In genomic region chr11:72102631-72102945, GRCh38 we compare ENCODE assay signal across 9 cellular contexts. TPM values are rescaled to one million over a fixed set of nuclear protein-coding genes. Genes with fewer than 3 reads are reported as not detected.
DNase-seq lines count a peak whose midpoint lies in the region; ATAC-seq and TF ChIP-seq lines count a peak whose summit lies in the region.
"Had no signal": no experiment of that assay in that cellular context is flagged by ENCODE, and none has a peak within 500 bp of the region (broad histone marks: within the 10 kb centered on the region; RNA-seq: fewer than 3 reads in every experiment).

No MANE protein-coding gene starts in this region.

- ATAC-seq in GM19452 (IDR thresholded peaks at IDR 0.05; ENCODE audit: unreplicated experiment) = peak; percentile 8
- ATAC-seq in gastrocnemius medialis = no peak
- ATAC-seq in HG03280 (IDR thresholded peaks at IDR 0.05; ENCODE audit: unreplicated experiment) = no peak

- no peak for TF ChIP-seq POLR2A in gastrocnemius medialis (IDR thresholded peaks at IDR 0.05)

- POLR2A ChIA-PET in HEK293T (lab: Yijun Ruan, JAX) = interaction anchor here (0.6 to 1.0 kb wide), 2 partner anchors 10 to 37 kb away, joined by 3 to 4 read pairs; partner anchors contain the start of gene ANAPC15

- peak overlapping the region; percentile 91 for H3K27ac ChIP-seq in SJSA1
- peak overlapping the region; percentile 92 to 97 (median 93) for H3K27ac ChIP-seq in gastrocnemius medialis

- H3K36me3 ChIP-seq in SJSA1 = peaks cover 17% of the 10 kb centered on the region
- peaks cover 0 to 16% of the 10 kb centered on the region in 2 donors for H3K36me3 ChIP-seq in gastrocnemius medialis

- intact Hi-C loops in gastrocnemius medialis (cut with DNase I; ENCODE audit: low total_unique reads) = loop anchor here (2.0 to 10.0 kb wide), 3 partner anchors 174 to 332 kb away; partner anchors contain the start of genes CLPB, RNF121 and XNDC1N

- CTCF ChIA-PET in HEK293T (lab: Yijun Ruan, JAX) = no interaction called here

- TF ChIP-seq CTCF in fibroblast of pulmonary artery (IDR thresholded peaks at IDR 0.05; ENCODE audit: low read length, missing control alignments) (no peak), gastrocnemius medialis (IDR thresholded peaks at IDR 0.05 in 4 of 5, conservative IDR thresholded peaks at IDR 0.05 in 1 of 5) (no peak)

- H3K4me3 ChIP-seq in SJSA1 (peak overlapping the region; percentile 89), fibroblast of pulmonary artery (replicated peaks; ENCODE audit: low read depth, low read length) (peak overlapping the region; percentile 94), gastrocnemius medialis (peak overlapping the region; percentile 71 to 95 (median 88))

- no peaks in the 10 kb centered on the region for H3K27me3 ChIP-seq in SJSA1 (replicated peaks)
- no peaks in the 10 kb centered on the region for H3K27me3 ChIP-seq in gastrocnemius medialis

- DNase-seq in SJSA1 (ENCODE audit: low read depth in 1 of 2, low spot score in 2 of 2) (no peak), fibroblast of pulmonary artery (ENCODE audit: low read depth) (no peak), gastrocnemius medialis (no peak), HEK293T (ENCODE audit: extremely low spot score) (no peak), NCI-H510A treated with DMSO at 0.1 percent for 48 hours (lab: John Stamatoyannopoulos, UW) (no peak)
- no peak for DNase-seq in stimulated activated CD4-positive, alpha-beta T cell treated with anti-CD3 and anti-CD28 coated beads, Interleukin-2, amount 100 ng/mL, for 48 hours

- H3K9me3 ChIP-seq in SJSA1 (replicated peaks) = no peaks in the 10 kb centered on the region
- no peaks in the 10 kb centered on the region for H3K9me3 ChIP-seq in gastrocnemius medialis

- peaks cover 14% of the 10 kb centered on the region for H3K4me1 ChIP-seq in SJSA1 (replicated peaks)
- H3K4me1 ChIP-seq in gastrocnemius medialis = peaks cover 51% of the 10 kb centered on the region in 2 donors

- in situ Hi-C loops in gastrocnemius medialis (cut with MboI; ENCODE audit: low sequenced_read_pairs in 4 of 4) = loop anchor here in 2 of 4 donors (10.0 kb wide), 1 partner anchor 332 kb away; the partner anchor contains the start of gene CLPB (in 2 of the 2)

TF ChIP-seq in HEK293T, 16 proteins besides CTCF, POLR2A, EP300 and RAD21:
- TF ChIP-seq L3MBTL2 (conservative IDR thresholded peaks at IDR 0.05) = no peak
- TF ChIP-seq NFRKB (IDR thresholded peaks at IDR 0.05) = no peak
- no peak for TF ChIP-seq CTBP1 (IDR thresholded peaks at IDR 0.05; ENCODE audit: borderline replicate concordance)
- no peak for TF ChIP-seq SUZ12 (IDR thresholded peaks at IDR 0.05)
- no peak for TF ChIP-seq FOXA1 (IDR thresholded peaks at IDR 0.05)
- TF ChIP-seq ZNF384 (IDR thresholded peaks at IDR 0.05) = no peak
- TF ChIP-seq SP1 (IDR thresholded peaks at IDR 0.05) = no peak
- TF ChIP-seq TARDBP (IDR thresholded peaks at IDR 0.05) = no peak
- no peak for TF ChIP-seq PKNOX1 (IDR thresholded peaks at IDR 0.05)
- TF ChIP-seq ELF4 (IDR thresholded peaks at IDR 0.05) = no peak
- no peak for TF ChIP-seq HDGF (IDR thresholded peaks at IDR 0.05; ENCODE audit: borderline replicate concordance)
- TF ChIP-seq BHLHE40 (IDR thresholded peaks at IDR 0.05; ENCODE audit: borderline replicate concordance) = no peak
- TF ChIP-seq LEF1 (IDR thresholded peaks at IDR 0.05; ENCODE audit: borderline replicate concordance) = no peak
- no peak for TF ChIP-seq ARNT (IDR thresholded peaks at IDR 0.05)
- no peak for TF ChIP-seq FOXM1 (IDR thresholded peaks at IDR 0.05; ENCODE audit: borderline replicate concordance)

RNA-seq across cellular contexts. Expression of gene LAMTOR1, which starts 0.5 kb away (rescaled TPM):
- total RNA-seq in SJSA1 (2014; rRNA removed; shearing (Covaris generic)) = 51.2 and 76.8 TPM in 2 replicates
- total RNA-seq in gastrocnemius medialis = 100 to 1,000 TPM in 2 of 4 donors, 10 to 100 TPM in 2; 75.0 to 146 (median 104) TPM

RNA-seq across cellular contexts. Expression of gene TOMT, which starts 3.1 kb away (rescaled TPM):
- not detected in 2 replicates for total RNA-seq in SJSA1 (2014; rRNA removed; shearing (Covaris generic))
- not detected for total RNA-seq in gastrocnemius medialis
- total RNA-seq: M059J had no signal

RNA-seq across cellular contexts. Expression of gene ANAPC15, which starts 9.9 kb away (rescaled TPM):
- total RNA-seq in SJSA1 (2014; rRNA removed; shearing (Covaris generic)) = 23.5 and 46.9 TPM in 2 replicates
- total RNA-seq in gastrocnemius medialis = 10 to 100 TPM; 21.2 to 39.3 (median 32.4) TPM

RNA-seq across cellular contexts. Expression of gene LRRC51, which starts 21.9 kb away (rescaled TPM):
- 4.1 TPM in 1 of 2 replicates, not detected in the other for total RNA-seq in SJSA1 (2014; rRNA removed; shearing (Covaris generic))
- total RNA-seq in gastrocnemius medialis = 1 to 10 TPM; 3.6 to 9.5 (median 5.3) TPM

RNA-seq across cellular contexts. Expression of gene NUMA1, which starts 22.2 kb away (rescaled TPM):
- 38.4 and 46.4 TPM in 2 replicates for total RNA-seq in SJSA1 (2014; rRNA removed; shearing (Covaris generic))
- 100 to 1,000 TPM; 163 to 272 (median 202) TPM for total RNA-seq in gastrocnemius medialis
